9 cellular contexts compared by ENCODE assay signal in the genomic region with DNA sequence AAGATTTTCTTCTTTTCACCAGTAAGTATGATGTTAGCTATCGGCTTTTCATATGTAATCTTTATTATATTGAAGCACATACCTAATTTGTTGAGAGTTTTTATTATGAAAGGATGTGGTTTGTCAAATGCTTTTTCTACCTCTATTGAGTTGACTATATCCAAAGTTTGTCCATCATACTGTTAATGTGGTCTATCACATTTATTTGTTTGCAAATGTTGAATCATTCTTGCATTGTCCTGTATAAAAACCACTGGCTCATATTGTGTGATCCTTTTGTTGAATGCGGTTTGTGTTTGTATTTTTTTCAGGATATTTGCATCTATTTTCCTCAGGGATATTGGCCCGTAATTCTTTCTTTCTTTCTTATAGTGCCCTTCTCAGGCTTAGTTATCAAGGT.
"Had no signal": no experiment of that assay in that cellular context is flagged by ENCODE, and none has a peak within 500 bp of the region (broad histone marks: within the 10 kb centered on the region; RNA-seq: fewer than 3 reads in every experiment).

No MANE protein-coding gene starts in this region.

- DNase-seq: GM23248, GOT3, H7, HFFc6, IMR-90, KG1 had no signal

- ATAC-seq: HCT116, K562 had no signal

- FAIRE-seq: HTR-8/SVneo, K562 had no signal
